18 cellular contexts compared by ENCODE assay signal in the genomic region with DNA sequence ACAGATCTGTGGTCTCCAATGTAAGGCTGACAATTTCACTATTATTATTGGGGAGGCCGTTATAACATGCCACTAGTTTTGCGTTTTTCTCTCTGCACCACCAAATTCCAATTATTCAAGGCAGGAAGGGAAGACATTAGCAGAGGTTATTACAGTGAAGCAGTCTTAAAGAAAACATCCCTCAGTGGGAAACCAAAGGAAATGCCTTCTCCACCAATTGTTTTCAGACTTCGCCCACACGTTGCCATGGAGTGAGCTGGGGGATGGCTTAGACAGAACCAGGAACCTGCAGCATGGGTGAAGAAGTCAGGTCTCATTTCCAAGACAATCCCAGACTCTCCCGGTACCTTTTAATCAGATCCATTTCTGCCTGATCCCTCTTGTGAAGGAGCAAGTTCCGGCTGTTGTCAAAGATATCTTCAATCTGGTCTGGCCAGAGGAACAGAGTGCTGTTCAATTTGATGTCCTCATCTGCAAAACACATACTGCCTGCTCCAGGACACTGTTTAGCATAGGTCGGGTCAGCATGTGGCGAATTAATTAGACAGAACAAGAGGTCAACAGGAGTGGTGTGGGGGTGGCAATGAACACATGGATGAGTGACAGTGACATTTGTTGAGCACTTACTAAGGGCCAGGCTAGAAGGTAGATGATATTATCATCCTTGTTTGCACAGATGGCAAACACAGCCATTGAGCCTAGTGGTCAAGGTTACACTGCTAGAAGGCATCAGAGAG. TPM values are rescaled to one million over a fixed set of nuclear protein-coding genes. Genes with fewer than 3 reads are reported as not detected.
DNase-seq lines count a peak whose midpoint lies in the region; ATAC-seq, FAIRE-seq and TF ChIP-seq lines count a peak whose summit lies in the region.
"Had no signal": no experiment of that assay in that cellular context is flagged by ENCODE, and none has a peak within 500 bp of the region (broad histone marks: within the 10 kb centered on the region; RNA-seq: fewer than 3 reads in every experiment).

No MANE protein-coding gene starts in this region.

- H3K36me3 ChIP-seq in A673 (ENCODE audit: insufficient read depth, low read length, poor library complexity, severe bottlenecking), result no peaks in the 10 kb centered on the region
- H3K36me3 ChIP-seq in astrocyte (ENCODE audit: insufficient read depth, low read length), result no peaks in the 10 kb centered on the region
- H3K36me3 ChIP-seq: BLaER1, neutrophil had no signal

- H3K79me2 ChIP-seq in astrocyte (ENCODE audit: insufficient read depth, low read length), result no peaks in the 10 kb centered on the region

- H3K9ac ChIP-seq in astrocyte (ENCODE audit: low read length), result peak overlapping the region; percentile 4
- H3K9ac ChIP-seq: BLaER1 had no signal

- H3K4me1 Mint-ChIP-seq in astrocyte (ENCODE audit: low read depth, unreplicated experiment) (peaks cover 25% of the 10 kb centered on the region), T-cell (no peaks in the 10 kb centered on the region)

- H3K9me3 ChIP-seq in A673 (ENCODE audit: low read depth, low read length, poor library complexity, severe bottlenecking), result no peaks in the 10 kb centered on the region
- H3K9me3 ChIP-seq in astrocyte (ENCODE audit: insufficient read depth, low read depth, low read length), result no peaks in the 10 kb centered on the region
- H3K9me3 ChIP-seq: BLaER1, neutrophil had no signal

- intact Hi-C loops in A673 (cut with micrococcal nuclease; ENCODE audit: unreplicated experiment), result no loop called here

- peak; percentile 85 for DNase-seq in A673 (ENCODE audit: low spot score)
- peak; percentile 25 for DNase-seq in GM04504 (ENCODE audit: low read depth)
- peak; percentile 86 for DNase-seq in astrocyte (ENCODE audit: low read depth)
- peak; percentile 77 for DNase-seq in iris pigment epithelial cell (ENCODE audit: low read depth)
- DNase-seq in stimulated activated CD4-positive, alpha-beta T cell treated with anti-CD3 and anti-CD28 coated beads, Interleukin-4, amount 100 ng/mL, for 24 hours, result no peak
- no peak for DNase-seq in stimulated activated CD4-positive, alpha-beta T cell treated with anti-CD3 and anti-CD28 coated beads, Interleukin-1b, Interleukin-23, amount 100 ng/mL, for 48 hours
- no peak for DNase-seq in T-cell
- DNase-seq in germinal center (ENCODE audit: low spot score), result no peak
- DNase-seq: activated CD4-positive, alpha-beta T cell treated with anti-CD3 and anti-CD28 coated beads for 48 hours; foreskin keratinocyte; NCI-H1092; NK-92 treated with Interleukin-12 subunit alpha and Interleukin-12 subunit beta, amount 100 ng/mL, for 24 hours; stimulated activated CD4-positive, alpha-beta T cell treated with anti-CD3 and anti-CD28 coated beads, Interleukin-2, amount 100 ng/mL, for 48 hours; stimulated activated naive CD4-positive, alpha-beta T cell; SW 1271 had no signal

- CTCF ChIA-PET in A673 (lab: Charles Lee) (interaction anchor here (0.7 kb wide), 1 partner anchor 52 kb away, joined by 4 read pairs; no protein-coding TSS in a partner anchor), T-cell (lab: Charles Lee) (no interaction called here)

- peaks cover 17% of the 10 kb centered on the region for H3K4me1 ChIP-seq in A673 (ENCODE audit: insufficient read depth, low read length, poor library complexity, severe bottlenecking)
- H3K4me1 ChIP-seq in astrocyte (ENCODE audit: insufficient read depth, low read length), result peaks cover 24% of the 10 kb centered on the region
- H3K4me1 ChIP-seq: BLaER1, foreskin keratinocyte had no signal

- H3K27me3 ChIP-seq in A673 (replicated peaks; ENCODE audit: insufficient read depth, low read depth, low read length, poor library complexity), result no peaks in the 10 kb centered on the region
- no peaks in the 10 kb centered on the region for H3K27me3 ChIP-seq in astrocyte (ENCODE audit: insufficient read depth, low read length)
- H3K27me3 ChIP-seq: BLaER1 had no signal

- no TSS peak for BruUV-seq in A673 (replicated peaks; lab: Mats Ljungman, UMichigan)

- no peak for ATAC-seq in T-cell (replicated peaks in 1 of 4)
- ATAC-seq: foreskin keratinocyte had no signal

- H3K27ac Mint-ChIP-seq in astrocyte (ENCODE audit: unreplicated experiment) (peak overlapping the region; percentile 75), T-cell (no peak overlapping the region)

- H3K4me3 ChIP-seq in A673 (ENCODE audit: low read depth, low read length, poor library complexity, severe bottlenecking) (no peak overlapping the region), astrocyte (ENCODE audit: insufficient read depth, low read depth, low read length) (peak overlapping the region; percentile 15)
- H3K4me3 ChIP-seq: BLaER1 had no signal

- TF ChIP-seq CTCF in A673 (conservative IDR thresholded peaks at IDR 0.05; ENCODE audit: low read depth, low read length), result no peak
- TF ChIP-seq CTCF in astrocyte (IDR thresholded peaks at IDR 0.05; ENCODE audit: insufficient read depth, low read depth, low read length), result no peak

- H3K27ac ChIP-seq in A673 (ENCODE audit: low read depth, low read length, poor library complexity, severe bottlenecking) (no peak overlapping the region), astrocyte (ENCODE audit: low read depth, low read length) (peak overlapping the region; percentile 6)
- H3K27ac ChIP-seq: BLaER1, foreskin keratinocyte, neutrophil had no signal

- peak overlapping the region; percentile 50 for H2AFZ ChIP-seq in astrocyte (ENCODE audit: low read depth, low read length)

- H3K36me3 Mint-ChIP-seq in astrocyte (ENCODE audit: low read depth, unreplicated experiment) (no peaks in the 10 kb centered on the region), T-cell (no peaks in the 10 kb centered on the region)

- H3K9me3 Mint-ChIP-seq in astrocyte (ENCODE audit: unreplicated experiment) (no peaks in the 10 kb centered on the region), T-cell (no peaks in the 10 kb centered on the region)

- no peaks in the 10 kb centered on the region for H3K27me3 Mint-ChIP-seq in astrocyte (ENCODE audit: low read depth, unreplicated experiment)
- peaks cover 2 to 14% of the 10 kb centered on the region in 2 donors for H3K27me3 Mint-ChIP-seq in T-cell

- POLR2A ChIA-PET in A673 (lab: Charles Lee; ENCODE audit: low non-redundant PET) (no interaction called here), T-cell (lab: Charles Lee) (no interaction called here)

- no peaks in the 10 kb centered on the region for H4K20me1 ChIP-seq in astrocyte (ENCODE audit: insufficient read depth, low read length)
- H4K20me1 ChIP-seq: BLaER1 had no signal

- H3K4me3 Mint-ChIP-seq in astrocyte (ENCODE audit: unreplicated experiment) (peak overlapping the region; percentile 64), T-cell (no peak overlapping the region)

- H3K4me2 ChIP-seq in astrocyte (ENCODE audit: low read length), result peak overlapping the region; percentile 76
- H3K4me2 ChIP-seq: BLaER1 had no signal

- peak; percentile 29 for FAIRE-seq in astrocyte (lab: Jason Lieb, UNC)

RNA-seq across cellular contexts. Expression of a gene that starts 46.4 kb away (rescaled TPM):
- total RNA-seq in A673 (2021) (0.02 TPM in 1 of 2 replicates, not detected in the other), astrocyte (not detected in 2 replicates), T-cell (not detected)
- total RNA-seq: liver had no signal

RNA-seq across cellular contexts. Expression of a gene that starts 54.2 kb away (rescaled TPM):
- total RNA-seq in A673 (2021) (5.9 and 7.0 TPM in 2 replicates), astrocyte (38.6 and 41.0 TPM in 2 replicates), T-cell (10 to 100 TPM; 11.0 to 15.2 (median 12.7) TPM)

Comparison
In these comparisons a context has a peak if more than half of its experiments do, and no peak if none do; other contexts are left out.
1. DNase-seq: peak in A673 (single experiment), GM04504 (single experiment), astrocyte (single experiment) and iris pigment epithelial cell (single experiment); none in stimulated activated CD4-positive, alpha-beta T cell treated with anti-CD3 and anti-CD28 coated beads, Interleukin-4, amount 100 ng/mL, for 24 hours (single experiment), stimulated activated CD4-positive, alpha-beta T cell treated with anti-CD3 and anti-CD28 coated beads, Interleukin-1b, Interleukin-23, amount 100 ng/mL, for 48 hours (single experiment), T-cell (0 of 34) and germinal center (single experiment).